Comparison of ENCODE assay signal across 8 cellular contexts in genomic region chrX:49269010-49269767, GRCh38. TPM values are rescaled to one million over a fixed set of nuclear protein-coding genes. Genes with fewer than 3 reads are reported as not detected.
DNase-seq lines count a peak whose midpoint lies in the region; ATAC-seq, FAIRE-seq and TF ChIP-seq lines count a peak whose summit lies in the region.

No MANE protein-coding gene starts in this region.

- DNase-seq in DMS 273 treated with DMSO at 0.1 percent for 48 hours (lab: John Stamatoyannopoulos, UW) (peak; percentile 96), HuH-7.5 (ENCODE audit: low spot score) (peak; percentile 87), activated T-cell treated with anti-CD3 and anti-CD28 coated beads for 24 hours (ENCODE audit: low read depth) (peak; percentile 89), endothelial cell of umbilical vein (ENCODE audit: low read depth, low spot score) (peak; percentile 97), midbrain (lab: John Stamatoyannopoulos, UW) (peak; percentile 93)
- peak; percentile 87 to 89 for DNase-seq in stimulated activated CD8-positive, alpha-beta memory T cell treated with anti-CD3 and anti-CD28 coated beads, Interleukin-15, amount 100 ng/mL, for 48 hours (ENCODE audit: low read depth in 2 of 2)

- H2AFZ ChIP-seq in OCI-LY3 (ENCODE audit: low read depth, low read length) (peak overlapping the region; percentile 92), endothelial cell of umbilical vein (ENCODE audit: low read depth, low read length) (peak overlapping the region; percentile 70)

- H3K79me2 ChIP-seq in OCI-LY3 (ENCODE audit: low read length) (peaks cover 31% of the 10 kb centered on the region), endothelial cell of umbilical vein (ENCODE audit: control insufficient read depth, insufficient read depth, low read length) (peaks cover 17% of the 10 kb centered on the region)

- no peaks in the 10 kb centered on the region for H3K27me3 ChIP-seq in OCI-LY3 (ENCODE audit: low read depth, low read length)
- H3K27me3 ChIP-seq in endothelial cell of umbilical vein (ENCODE audit: control insufficient read depth in 2 of 2, insufficient read depth in 2 of 2, low read length in 2 of 2), result no peaks in the 10 kb centered on the region

- dilution Hi-C loops in endothelial cell of umbilical vein (cut with MboI; ENCODE audit: extremely low pct_ligation_motif_present, low sequenced_read_pairs), result no loop called here

- POLR2A ChIA-PET in endothelial cell of umbilical vein (lab: Charles Lee), result interaction anchor here (0.7 to 0.9 kb wide), 2 partner anchors 34 to 78 kb away, joined by 5 to 6 read pairs; partner anchors contain the start of gene CCDC22

- no peak for TF ChIP-seq CTCF in OCI-LY3 (IDR thresholded peaks at IDR 0.05; ENCODE audit: low read depth, low read length)
- no peak for TF ChIP-seq CTCF in endothelial cell of umbilical vein (IDR thresholded peaks at IDR 0.05; ENCODE audit: extremely low read depth in 1 of 2, insufficient read depth in 1 of 2, low read depth in 1 of 2, low read length in 2 of 2)

- H4K20me1 ChIP-seq in OCI-LY3 (ENCODE audit: insufficient read depth, low read length) (no peaks in the 10 kb centered on the region), endothelial cell of umbilical vein (replicated peaks; ENCODE audit: control insufficient read depth, extremely low read depth, insufficient read depth, low read length) (no peaks in the 10 kb centered on the region)

- H3K4me2 ChIP-seq in OCI-LY3 (ENCODE audit: low read length) (peak overlapping the region; percentile 97), endothelial cell of umbilical vein (ENCODE audit: insufficient read depth, low read length) (peak overlapping the region; percentile 60)

- FAIRE-seq in endothelial cell of umbilical vein (lab: Jason Lieb, UNC), result peak; percentile 100

- intact Hi-C loops in endothelial cell of umbilical vein (cut with micrococcal nuclease), result loop anchor here (1.0 to 10.0 kb wide), 4 partner anchors 78 to 1612 kb away; partner anchors contain the start of genes GPKOW, PQBP1, TIMM17B and UXT

- H3K36me3 ChIP-seq in OCI-LY3 (replicated peaks; ENCODE audit: low read depth, low read length), result peaks cover 8% of the 10 kb centered on the region
- no peaks in the 10 kb centered on the region for H3K36me3 ChIP-seq in endothelial cell of umbilical vein (ENCODE audit: control insufficient read depth in 2 of 2, extremely low read depth in 1 of 2, insufficient read depth in 2 of 2, low read length in 2 of 2)

- CTCF ChIA-PET in endothelial cell of umbilical vein (lab: Charles Lee), result interaction anchor here (2.0 kb wide), 1 partner anchor 76 kb away, joined by 12 read pairs; no protein-coding TSS in a partner anchor

- ATAC-seq in GM21528 (IDR thresholded peaks at IDR 0.05; ENCODE audit: low FRiP score, unreplicated experiment), result peak; percentile 91

- H3K4me3 ChIP-seq in OCI-LY3 (ENCODE audit: low read length) (peak overlapping the region; percentile 99), endothelial cell of umbilical vein (replicated peaks in 1 of 3; ENCODE audit: insufficient read depth in 1 of 3, low read depth in 1 of 3, low read length in 3 of 3) (peak overlapping the region; percentile 23 to 78 (median 59))

- peak overlapping the region; percentile 97 for H3K9ac ChIP-seq in OCI-LY3 (ENCODE audit: low read length)
- peak overlapping the region; percentile 84 for H3K9ac ChIP-seq in endothelial cell of umbilical vein (replicated peaks; ENCODE audit: extremely low read depth, insufficient read depth, low read length)

- TF ChIP-seq POLR2A in endothelial cell of umbilical vein (IDR thresholded peaks at IDR 0.05; ENCODE audit: low read depth, low read length), result peak; percentile 67

- peaks cover 15% of the 10 kb centered on the region for H3K4me1 ChIP-seq in OCI-LY3 (ENCODE audit: low read length)
- H3K4me1 ChIP-seq in endothelial cell of umbilical vein (ENCODE audit: control insufficient read depth, extremely low read depth, insufficient read depth, low read length), result no peaks in the 10 kb centered on the region

- no TSS peak for BruUV-seq in endothelial cell of umbilical vein (replicated peaks; lab: Mats Ljungman, UMichigan)

- no peaks in the 10 kb centered on the region for H3K9me1 ChIP-seq in endothelial cell of umbilical vein (replicated peaks; ENCODE audit: control insufficient read depth, extremely low read depth, insufficient read depth, low read length)

- H3K9me3 ChIP-seq in OCI-LY3 (ENCODE audit: insufficient read depth, low read length), result no peaks in the 10 kb centered on the region
- H3K9me3 ChIP-seq in endothelial cell of umbilical vein (replicated peaks; ENCODE audit: control insufficient read depth, insufficient read depth, low read length), result no peaks in the 10 kb centered on the region

- H3K27ac ChIP-seq in OCI-LY3 (ENCODE audit: low read length), result peak overlapping the region; percentile 79
- peak overlapping the region; percentile 80 for H3K27ac ChIP-seq in endothelial cell of umbilical vein (ENCODE audit: insufficient read depth, low read depth, low read length)

TF ChIP-seq in endothelial cell of umbilical vein, 7 proteins besides CTCF, POLR2A, EP300 and RAD21:
- TF ChIP-seq POLR2AphosphoS5 (IDR thresholded peaks at IDR 0.05; ENCODE audit: insufficient read depth, low read depth, low read length), result peak; percentile 51
- no peak for TF ChIP-seq EZH2 (IDR thresholded peaks at IDR 0.05; ENCODE audit: borderline replicate concordance, low read depth, low read length, severe bottlenecking)

RNA-seq across cellular contexts. Expression of gene PPP1R3F, which starts 0.4 kb away (rescaled TPM):
- total RNA-seq in endothelial cell of umbilical vein, result 2.1 and 2.5 TPM in 2 replicates
- polyA plus RNA-seq in endothelial cell of umbilical vein, result 1.5 and 1.6 TPM in 2 replicates
- polyA plus RNA-seq in endothelial cell of umbilical vein (2011; cell fraction: cytosol; rRNA removed), result 1.6 and 1.8 TPM in 2 replicates
- 2.2 and 3.0 TPM in 2 replicates for polyA plus RNA-seq in endothelial cell of umbilical vein (2011; cell fraction: nucleus; rRNA removed)
- 1.1 and 1.7 TPM in 2 replicates for polyA plus RNA-seq in endothelial cell of umbilical vein (2012)
- 0.70 and 1.6 TPM in 2 replicates for polyA minus RNA-seq in endothelial cell of umbilical vein
- 0.92 TPM for polyA minus RNA-seq in endothelial cell of umbilical vein (2011; cell fraction: cytosol; rRNA and poly(A)+ RNA removed)
- polyA minus RNA-seq in endothelial cell of umbilical vein (2011; cell fraction: nucleus; rRNA and poly(A)+ RNA removed), result 1.4 and 1.6 TPM in 2 replicates

RNA-seq across cellular contexts. Expression of gene FOXP3, which starts 4.7 kb away (rescaled TPM):
- not detected in 2 replicates for total RNA-seq in endothelial cell of umbilical vein
- 0.06 and 0.08 TPM in 2 replicates for polyA plus RNA-seq in endothelial cell of umbilical vein
- polyA plus RNA-seq in endothelial cell of umbilical vein (2011; cell fraction: cytosol; rRNA removed), result 0.03 and 0.08 TPM in 2 replicates
- not detected in 2 replicates for polyA plus RNA-seq in endothelial cell of umbilical vein (2011; cell fraction: nucleus; rRNA removed)
- polyA plus RNA-seq in endothelial cell of umbilical vein (2012), result 0.14 and 0.19 TPM in 2 replicates
- polyA minus RNA-seq in endothelial cell of umbilical vein, result not detected in 2 replicates
- not detected for polyA minus RNA-seq in endothelial cell of umbilical vein (2011; cell fraction: cytosol; rRNA and poly(A)+ RNA removed)
- not detected in 2 replicates for polyA minus RNA-seq in endothelial cell of umbilical vein (2011; cell fraction: nucleus; rRNA and poly(A)+ RNA removed)

RNA-seq across cellular contexts. Expression of gene CCDC22, which starts 33.9 kb away (rescaled TPM):
- 13.2 and 14.8 TPM in 2 replicates for total RNA-seq in endothelial cell of umbilical vein
- polyA plus RNA-seq in endothelial cell of umbilical vein, result 19.2 and 21.5 TPM in 2 replicates
- 10.2 and 12.1 TPM in 2 replicates for polyA plus RNA-seq in endothelial cell of umbilical vein (2011; cell fraction: cytosol; rRNA removed)
- 15.0 and 17.3 TPM in 2 replicates for polyA plus RNA-seq in endothelial cell of umbilical vein (2011; cell fraction: nucleus; rRNA removed)
- 11.7 and 14.1 TPM in 2 replicates for polyA plus RNA-seq in endothelial cell of umbilical vein (2012)
- 11.2 and 16.8 TPM in 2 replicates for polyA minus RNA-seq in endothelial cell of umbilical vein
- 15.4 TPM for polyA minus RNA-seq in endothelial cell of umbilical vein (2011; cell fraction: cytosol; rRNA and poly(A)+ RNA removed)
- polyA minus RNA-seq in endothelial cell of umbilical vein (2011; cell fraction: nucleus; rRNA and poly(A)+ RNA removed), result 3.1 and 5.8 TPM in 2 replicates

RNA-seq across cellular contexts. Expression of gene GAGE10, which starts 34.3 kb away (rescaled TPM):
- total RNA-seq in endothelial cell of umbilical vein, result not detected in 2 replicates
- polyA plus RNA-seq in endothelial cell of umbilical vein, result not detected in 2 replicates
- polyA plus RNA-seq in endothelial cell of umbilical vein (2011; cell fraction: cytosol; rRNA removed), result not detected in 2 replicates
- not detected in 2 replicates for polyA plus RNA-seq in endothelial cell of umbilical vein (2011; cell fraction: nucleus; rRNA removed)
- polyA plus RNA-seq in endothelial cell of umbilical vein (2012), result not detected in 2 replicates
- 0.93 TPM in 1 of 2 replicates, not detected in the other for polyA minus RNA-seq in endothelial cell of umbilical vein
- not detected for polyA minus RNA-seq in endothelial cell of umbilical vein (2011; cell fraction: cytosol; rRNA and poly(A)+ RNA removed)
- polyA minus RNA-seq in endothelial cell of umbilical vein (2011; cell fraction: nucleus; rRNA and poly(A)+ RNA removed), result not detected in 2 replicates

RNA-seq across cellular contexts. Expression of gene CACNA1F, which starts 36.0 kb away (rescaled TPM):
- not detected in 2 replicates for total RNA-seq in endothelial cell of umbilical vein
- polyA plus RNA-seq in endothelial cell of umbilical vein, result not detected in 2 replicates
- polyA plus RNA-seq in endothelial cell of umbilical vein (2011; cell fraction: cytosol; rRNA removed), result not detected in 2 replicates
- not detected in 2 replicates for polyA plus RNA-seq in endothelial cell of umbilical vein (2011; cell fraction: nucleus; rRNA removed)
- polyA plus RNA-seq in endothelial cell of umbilical vein (2012), result not detected in 2 replicates
- not detected in 2 replicates for polyA minus RNA-seq in endothelial cell of umbilical vein
- polyA minus RNA-seq in endothelial cell of umbilical vein (2011; cell fraction: cytosol; rRNA and poly(A)+ RNA removed), result not detected
- polyA minus RNA-seq in endothelial cell of umbilical vein (2011; cell fraction: nucleus; rRNA and poly(A)+ RNA removed), result not detected in 2 replicates

Comparison
In these comparisons a context has a peak if more than half of its experiments do, and no peak if none do; other contexts are left out.
1. Peak in every context shown above with its lines: DNase-seq, ATAC-seq, H3K4me3 ChIP-seq and H3K27ac ChIP-seq.